In the genomic region with DNA sequence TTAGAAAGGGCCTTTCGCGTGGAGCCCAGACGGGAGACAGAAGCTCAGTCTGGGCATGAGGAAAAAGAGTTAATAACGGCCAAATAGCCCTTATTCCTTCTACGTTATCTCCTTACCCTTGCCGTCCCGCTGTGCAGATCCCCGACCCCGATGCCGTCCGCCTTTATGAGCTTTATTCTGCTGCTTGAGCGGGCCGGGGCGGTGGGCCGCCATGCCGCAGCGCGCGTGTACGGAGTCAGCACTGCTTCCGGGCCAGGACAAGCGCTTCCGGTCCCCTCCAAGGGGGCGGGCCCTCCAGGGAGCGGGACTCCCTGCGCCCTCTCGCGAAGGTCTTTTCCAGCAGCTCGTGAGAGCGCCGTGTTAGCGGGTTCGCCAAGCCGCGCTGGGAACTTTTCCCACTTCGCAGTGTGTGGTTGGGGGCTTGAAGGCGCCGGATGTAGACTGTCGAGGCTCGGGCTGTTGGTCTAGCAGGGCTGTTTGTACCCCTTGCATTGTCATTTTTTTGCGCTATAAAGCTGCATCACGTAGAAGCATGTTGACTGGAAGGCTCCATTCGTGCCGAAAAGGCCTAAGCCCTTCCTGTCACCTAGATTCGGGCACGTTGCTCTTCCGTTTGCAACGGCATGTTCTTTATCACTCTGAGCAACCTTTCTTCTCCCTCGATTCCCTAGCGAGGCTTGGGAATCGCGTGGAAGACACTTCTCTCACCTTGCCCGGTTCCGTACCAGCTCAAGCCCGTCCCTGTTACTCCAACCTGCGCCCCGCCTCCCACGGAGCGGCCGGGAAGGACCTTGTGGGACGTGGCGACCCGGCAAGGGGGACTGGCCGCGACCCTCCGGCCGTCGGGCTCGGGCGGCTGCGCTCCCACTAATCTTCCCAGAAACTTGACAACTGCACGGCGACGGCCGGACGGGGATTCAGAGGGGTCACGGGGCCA, we compare ENCODE assay signal across 8 cellular contexts. TPM values are rescaled to one million over a fixed set of nuclear protein-coding genes. Genes with fewer than 3 reads are reported as not detected.
DNase-seq lines count a peak whose midpoint lies in the region; ATAC-seq and FAIRE-seq lines count a peak whose summit lies in the region.

Gene TSR1, minus strand, starts transcription at position 243 of the 937 bp plus-strand sequence. Its CDS starts 30 bp downstream, at position 213.

- peak; percentile 76 for DNase-seq in DMS53 treated with DMSO at 0.1 percent for 48 hours (lab: John Stamatoyannopoulos, UW; ENCODE audit: unreplicated experiment)
- peak; percentile 92 for DNase-seq in KBM-7
- DNase-seq in RCC 7860 (ENCODE audit: low spot score): peak; percentile 67
- DNase-seq in activated T-helper 1 cell treated with anti-CD3 and anti-CD28 coated beads, Interleukin-2, amount 50 U/mL, for 16 hours (ENCODE audit: low read depth in 1 of 2, low spot score in 1 of 2): peak; percentile 73 to 85
- DNase-seq in fibroblast of gingiva (ENCODE audit: low read depth): peak; percentile 88
- peak; percentile 84 to 93 (median 86) for DNase-seq in naive thymus-derived CD8-positive, alpha-beta T cell
- DNase-seq in stimulated activated naive CD4-positive, alpha-beta T cell (lab: John Stamatoyannopoulos, UW): peak; percentile 78 to 90 (median 83)

- H3K9me3 Mint-ChIP-seq in naive thymus-derived CD8-positive, alpha-beta T cell: no peaks in the 10 kb centered on the region

- H3K4me3 Mint-ChIP-seq in naive thymus-derived CD8-positive, alpha-beta T cell: peak within 1 kb of the TSS in 9 of 10 donors; percentile 97 to 100 (median 99)

- H3K36me3 Mint-ChIP-seq in naive thymus-derived CD8-positive, alpha-beta T cell: peaks cover 6 to 8% (median 6%) of the 10 kb centered on the region in 3 donors

- POLR2A ChIA-PET in naive thymus-derived CD8-positive, alpha-beta T cell (lab: Charles Lee): interaction anchor here (0.6 to 4.2 kb wide), 25 partner anchors 8 to 706 kb away, joined by 3 to 38 read pairs (median 4); partner anchors contain the start of genes MNT, PAFAH1B1, SMG6 and SRR

- in situ Hi-C loops in KBM-7 (cut with MboI; ENCODE audit: low pct_unique_long_range_greater_than_20kb, low sequenced_read_pairs): no loop called here

- H3K27me3 Mint-ChIP-seq in naive thymus-derived CD8-positive, alpha-beta T cell: no peaks in the 10 kb centered on the region

- peak; percentile 43 for FAIRE-seq in RCC 7860 (lab: Jason Lieb, UNC)

- peaks cover 16 to 38% (median 22%) of the 10 kb centered on the region in 4 donors for H3K4me1 Mint-ChIP-seq in naive thymus-derived CD8-positive, alpha-beta T cell

- ATAC-seq in GM21576 (IDR thresholded peaks at IDR 0.05; ENCODE audit: unreplicated experiment): peak; percentile 80
- ATAC-seq in naive thymus-derived CD8-positive, alpha-beta T cell: peak; percentile 78 to 83

- H3K27ac Mint-ChIP-seq in naive thymus-derived CD8-positive, alpha-beta T cell: peak within 1 kb of the TSS; percentile 93 to 99 (median 97)

RNA-seq across cellular contexts. Expression of gene TSR1, which starts in this region (rescaled TPM):
- total RNA-seq in naive thymus-derived CD8-positive, alpha-beta T cell: 10 to 100 TPM; 35.1 to 37.1 TPM
- 10 to 100 TPM; 12.0 to 22.1 (median 14.0) TPM for polyA plus RNA-seq in naive thymus-derived CD8-positive, alpha-beta T cell

Comparison
In these comparisons a context has a peak if more than half of its experiments do, and no peak if none do; other contexts are left out.
1. Peak in every context shown above with its lines: DNase-seq and ATAC-seq.